Comparison of ENCODE assay signal across 21 cellular contexts in the genomic region with DNA sequence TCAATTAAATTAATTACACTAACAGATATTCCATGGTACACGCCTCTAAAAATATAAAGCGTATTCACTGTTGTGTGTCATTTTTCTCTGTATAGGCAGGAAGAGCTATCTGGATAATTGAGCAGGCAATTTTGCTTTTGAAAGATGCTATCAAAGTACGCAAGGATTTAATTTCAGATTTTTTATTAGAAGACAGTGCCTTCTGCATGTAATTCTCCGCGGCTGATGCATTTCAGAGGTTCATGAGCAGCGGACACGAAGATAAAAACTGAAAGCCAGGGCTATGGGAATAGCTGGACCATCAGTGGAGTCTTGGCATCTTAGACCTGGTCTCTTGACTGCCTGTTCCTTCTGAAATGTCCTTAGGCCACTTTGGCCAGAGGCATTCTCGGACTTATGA. TPM values are rescaled to one million over a fixed set of nuclear protein-coding genes. Genes with fewer than 3 reads are reported as not detected.
"Had no signal": no experiment of that assay in that cellular context is flagged by ENCODE, and none has a peak within 500 bp of the region (broad histone marks: within the 10 kb centered on the region; RNA-seq: fewer than 3 reads in every experiment).

No MANE protein-coding gene starts in this region.

- H3K27ac ChIP-seq: brain microvascular endothelial cell, cardiac muscle cell, SJCRH30 had no signal

- H3K36me3 Mint-ChIP-seq: activated naive CD4-positive, alpha-beta T cell treated with anti-CD3 and anti-CD28 coated beads, Interleukin-2, amount 10 ng/mL, durations not matched to agents 7 days and 5 days; activated naive CD8-positive, alpha-beta T cell treated with anti-CD3 and anti-CD28 coated beads for 36 hours; IgD-negative memory B cell had no signal

- H3K9me3 Mint-ChIP-seq: activated CD4-positive, alpha-beta memory T cell treated with anti-CD3 and anti-CD28 coated beads, Interleukin-2, amount 10 ng/mL, durations not matched to agents 7 days and 5 days; activated naive CD4-positive, alpha-beta T cell treated with anti-CD3 and anti-CD28 coated beads, Interleukin-2, amount 10 ng/mL, durations not matched to agents 7 days and 5 days; activated naive CD8-positive, alpha-beta T cell treated with anti-CD3 and anti-CD28 coated beads for 36 hours; activated T-helper 2 cell treated with anti-CD3 and anti-CD28 coated beads, Interferon-gamma antibody, Interleukin-2, Interleukin-4, amounts not matched to agents 10 μg/mL and 5 μg/mL and 100 μg/mL, durations not matched to agents 14 hours and 24 hours and 36 hours; IgD-negative memory B cell; T-helper 1 cell treated with Interleukin-12 subunit alpha and Interleukin-12 subunit beta and Interleukin-4 antibody, amounts not matched to agents 30 μg/mL and 1 μg/mL, for 36 hours had no signal

- H3K4me3 ChIP-seq: cardiac muscle cell, SJCRH30 had no signal

- H3K4me3 Mint-ChIP-seq: activated CD4-positive, alpha-beta memory T cell treated with anti-CD3 and anti-CD28 coated beads, Interleukin-2, amount 10 ng/mL, durations not matched to agents 7 days and 5 days; activated naive CD4-positive, alpha-beta T cell treated with anti-CD3 and anti-CD28 coated beads, Interleukin-2, amount 10 ng/mL, durations not matched to agents 7 days and 5 days; activated naive CD8-positive, alpha-beta T cell treated with anti-CD3 and anti-CD28 coated beads for 36 hours; IgD-negative memory B cell; T-helper 1 cell treated with Interleukin-12 subunit alpha and Interleukin-12 subunit beta and Interleukin-4 antibody, amounts not matched to agents 30 μg/mL and 1 μg/mL, for 36 hours had no signal

- H3K27ac Mint-ChIP-seq: activated CD4-positive, alpha-beta memory T cell treated with anti-CD3 and anti-CD28 coated beads, Interleukin-2, amount 10 ng/mL, durations not matched to agents 7 days and 5 days; activated naive CD4-positive, alpha-beta T cell treated with anti-CD3 and anti-CD28 coated beads, Interleukin-2, amount 10 ng/mL, durations not matched to agents 7 days and 5 days; activated naive CD8-positive, alpha-beta T cell treated with anti-CD3 and anti-CD28 coated beads for 36 hours; activated T-helper 2 cell treated with anti-CD3 and anti-CD28 coated beads, Interferon-gamma antibody, Interleukin-2, Interleukin-4, amounts not matched to agents 10 μg/mL and 5 μg/mL and 100 μg/mL, durations not matched to agents 14 hours and 24 hours and 36 hours; IgD-negative memory B cell; T-helper 1 cell treated with Interleukin-12 subunit alpha and Interleukin-12 subunit beta and Interleukin-4 antibody, amounts not matched to agents 30 μg/mL and 1 μg/mL, for 36 hours had no signal

- ATAC-seq: Right ventricle myocardium inferior had no signal

- H3K4me1 Mint-ChIP-seq: activated CD4-positive, alpha-beta memory T cell treated with anti-CD3 and anti-CD28 coated beads, Interleukin-2, amount 10 ng/mL, durations not matched to agents 7 days and 5 days; activated naive CD4-positive, alpha-beta T cell treated with anti-CD3 and anti-CD28 coated beads, Interleukin-2, amount 10 ng/mL, durations not matched to agents 7 days and 5 days; activated naive CD8-positive, alpha-beta T cell treated with anti-CD3 and anti-CD28 coated beads for 36 hours had no signal

- H3K27me3 ChIP-seq: brain microvascular endothelial cell, SJCRH30 had no signal

- DNase-seq: activated CD4-positive, alpha-beta memory T cell treated with anti-CD3 and anti-CD28 coated beads, Interleukin-2, amount 10 ng/mL, durations not matched to agents 7 days and 5 days; activated CD4-positive, alpha-beta T cell treated with anti-CD3 and anti-CD28 coated beads, Interleukin-2, amount 50 U/mL, for 1 hour; activated CD4-positive, CD25-positive, alpha-beta regulatory T cell; activated gamma-delta T cell treated with Interleukin-2 at 50 U/mL for 16 hours; activated naive CD4-positive, alpha-beta T cell treated with anti-CD3 and anti-CD28 coated beads, Interleukin-2, amount 10 ng/mL, durations not matched to agents 7 days and 5 days; activated naive CD8-positive, alpha-beta T cell treated with anti-CD3 and anti-CD28 coated beads for 36 hours; activated T-cell treated with anti-CD3 and anti-CD28 coated beads for 4 hours; activated T-cell treated with anti-CD3 and anti-CD28 coated beads, Interleukin-2, amount 50 U/mL, for 48 hours; brain microvascular endothelial cell; KG1; NCI-H1048; NCI-H2029; NCI-H446 treated with DMSO at 0.1 percent for 48 hours; NCI-H524 treated with DMSO at 0.1 percent for 48 hours; RPMI8226; SJCRH30 had no signal

- H3K36me3 ChIP-seq: brain microvascular endothelial cell, cardiac muscle cell, SJCRH30 had no signal

- H3K9me3 ChIP-seq: SJCRH30 had no signal

RNA-seq across cellular contexts. Expression of gene SDK1, which starts 35.7 kb away (rescaled TPM):
- polyA plus RNA-seq: IgD-negative memory B cell had no signal
